In genomic region chr12:12599750-12600643, GRCh38 we compare ENCODE assay signal across 1 cellular context.
TF ChIP-seq lines count a peak whose summit lies in the region.

No MANE protein-coding gene starts in this region.

TF ChIP-seq in GM23338, 12 proteins besides CTCF, POLR2A, EP300 and RAD21 (continued from another document):
- TF ChIP-seq, protein P1, sequence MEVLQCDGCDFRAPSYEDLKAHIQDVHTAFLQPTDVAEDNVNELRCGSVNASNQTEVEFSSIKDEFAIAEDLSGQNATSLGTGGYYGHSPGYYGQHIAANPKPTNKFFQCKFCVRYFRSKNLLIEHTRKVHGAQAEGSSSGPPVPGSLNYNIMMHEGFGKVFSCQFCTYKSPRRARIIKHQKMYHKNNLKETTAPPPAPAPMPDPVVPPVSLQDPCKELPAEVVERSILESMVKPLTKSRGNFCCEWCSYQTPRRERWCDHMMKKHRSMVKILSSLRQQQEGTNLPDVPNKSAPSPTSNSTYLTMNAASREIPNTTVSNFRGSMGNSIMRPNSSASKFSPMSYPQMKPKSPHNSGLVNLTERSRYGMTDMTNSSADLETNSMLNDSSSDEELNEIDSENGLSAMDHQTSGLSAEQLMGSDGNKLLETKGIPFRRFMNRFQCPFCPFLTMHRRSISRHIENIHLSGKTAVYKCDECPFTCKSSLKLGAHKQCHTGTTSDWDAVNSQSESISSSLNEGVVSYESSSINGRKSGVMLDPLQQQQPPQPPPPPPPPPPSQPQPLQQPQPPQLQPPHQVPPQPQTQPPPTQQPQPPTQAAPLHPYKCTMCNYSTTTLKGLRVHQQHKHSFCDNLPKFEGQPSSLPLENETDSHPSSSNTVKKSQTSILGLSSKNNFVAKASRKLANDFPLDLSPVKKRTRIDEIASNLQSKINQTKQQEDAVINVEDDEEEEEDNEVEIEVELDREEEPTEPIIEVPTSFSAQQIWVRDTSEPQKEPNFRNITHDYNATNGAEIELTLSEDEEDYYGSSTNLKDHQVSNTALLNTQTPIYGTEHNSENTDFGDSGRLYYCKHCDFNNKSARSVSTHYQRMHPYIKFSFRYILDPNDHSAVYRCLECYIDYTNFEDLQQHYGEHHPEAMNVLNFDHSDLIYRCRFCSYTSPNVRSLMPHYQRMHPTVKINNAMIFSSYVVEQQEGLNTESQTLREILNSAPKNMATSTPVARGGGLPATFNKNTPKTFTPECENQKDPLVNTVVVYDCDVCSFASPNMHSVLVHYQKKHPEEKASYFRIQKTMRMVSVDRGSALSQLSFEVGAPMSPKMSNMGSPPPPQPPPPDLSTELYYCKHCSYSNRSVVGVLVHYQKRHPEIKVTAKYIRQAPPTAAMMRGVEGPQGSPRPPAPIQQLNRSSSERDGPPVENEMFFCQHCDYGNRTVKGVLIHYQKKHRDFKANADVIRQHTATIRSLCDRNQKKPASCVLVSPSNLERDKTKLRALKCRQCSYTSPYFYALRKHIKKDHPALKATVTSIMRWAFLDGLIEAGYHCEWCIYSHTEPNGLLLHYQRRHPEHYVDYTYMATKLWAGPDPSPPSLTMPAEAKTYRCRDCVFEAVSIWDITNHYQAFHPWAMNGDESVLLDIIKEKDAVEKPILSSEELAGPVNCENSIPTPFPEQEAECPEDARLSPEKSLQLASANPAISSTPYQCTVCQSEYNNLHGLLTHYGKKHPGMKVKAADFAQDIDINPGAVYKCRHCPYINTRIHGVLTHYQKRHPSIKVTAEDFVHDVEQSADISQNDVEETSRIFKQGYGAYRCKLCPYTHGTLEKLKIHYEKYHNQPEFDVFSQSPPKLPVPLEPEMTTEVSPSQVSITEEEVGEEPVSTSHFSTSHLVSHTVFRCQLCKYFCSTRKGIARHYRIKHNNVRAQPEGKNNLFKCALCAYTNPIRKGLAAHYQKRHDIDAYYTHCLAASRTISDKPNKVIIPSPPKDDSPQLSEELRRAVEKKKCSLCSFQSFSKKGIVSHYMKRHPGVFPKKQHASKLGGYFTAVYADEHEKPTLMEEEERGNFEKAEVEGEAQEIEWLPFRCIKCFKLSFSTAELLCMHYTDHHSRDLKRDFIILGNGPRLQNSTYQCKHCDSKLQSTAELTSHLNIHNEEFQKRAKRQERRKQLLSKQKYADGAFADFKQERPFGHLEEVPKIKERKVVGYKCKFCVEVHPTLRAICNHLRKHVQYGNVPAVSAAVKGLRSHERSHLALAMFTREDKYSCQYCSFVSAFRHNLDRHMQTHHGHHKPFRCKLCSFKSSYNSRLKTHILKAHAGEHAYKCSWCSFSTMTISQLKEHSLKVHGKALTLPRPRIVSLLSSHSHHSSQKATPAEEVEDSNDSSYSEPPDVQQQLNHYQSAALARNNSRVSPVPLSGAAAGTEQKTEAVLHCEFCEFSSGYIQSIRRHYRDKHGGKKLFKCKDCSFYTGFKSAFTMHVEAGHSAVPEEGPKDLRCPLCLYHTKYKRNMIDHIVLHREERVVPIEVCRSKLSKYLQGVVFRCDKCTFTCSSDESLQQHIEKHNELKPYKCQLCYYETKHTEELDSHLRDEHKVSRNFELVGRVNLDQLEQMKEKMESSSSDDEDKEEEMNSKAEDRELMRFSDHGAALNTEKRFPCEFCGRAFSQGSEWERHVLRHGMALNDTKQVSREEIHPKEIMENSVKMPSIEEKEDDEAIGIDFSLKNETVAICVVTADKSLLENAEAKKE (CRISPR knock-in tag; IDR thresholded peaks at IDR 0.05): no peak
TF ChIP-seq in GM23338: peak in this region for 0.
